30 cellular contexts compared by ENCODE assay signal in the genomic region with DNA sequence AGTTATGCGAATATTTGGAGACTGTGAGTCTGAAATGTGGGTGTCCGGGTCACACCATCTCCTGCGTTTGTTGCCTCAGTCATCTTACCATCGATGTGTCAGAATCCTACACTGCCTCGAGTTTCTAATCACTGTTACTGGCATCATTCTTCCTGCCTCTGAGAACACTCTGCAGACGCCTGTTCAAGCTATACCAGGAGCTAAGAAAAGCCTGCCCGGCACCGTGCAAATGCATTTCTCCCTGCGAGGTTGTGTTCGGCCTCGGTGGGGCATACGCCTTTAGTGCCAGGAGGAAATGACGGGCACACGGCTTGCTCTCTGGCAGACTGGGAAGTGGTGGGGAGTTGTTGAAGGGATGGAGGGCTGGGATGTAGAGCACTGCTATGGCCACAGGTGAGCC.
"Had no signal": no experiment of that assay in that cellular context is flagged by ENCODE, and none has a peak within 500 bp of the region (broad histone marks: within the 10 kb centered on the region; RNA-seq: fewer than 3 reads in every experiment).

No MANE protein-coding gene starts in this region.

- H3K4me3 ChIP-seq: breast epithelium, esophagus squamous epithelium, gastroesophageal sphincter, hepatocyte, neural progenitor cell, right atrium auricular region, testis, transverse colon had no signal

- H3K4me3 Mint-ChIP-seq: activated CD4-positive, alpha-beta T cell treated with anti-CD3 and anti-CD28 coated beads for 36 hours; activated naive CD4-positive, alpha-beta T cell treated with anti-CD3 and anti-CD28 coated beads, Interleukin-2, amount 10 ng/mL, durations not matched to agents 7 days and 5 days; activated naive CD8-positive, alpha-beta T cell treated with anti-CD3 and anti-CD28 coated beads, Interleukin-2, amount 10 ng/mL, durations not matched to agents 7 days and 5 days; activated T-cell treated with anti-CD3 and anti-CD28 coated beads, Interleukin-2, amount 50 U/mL, for 24 hours; memory B cell; naive thymus-derived CD8-positive, alpha-beta T cell; neural progenitor cell; T-helper 2 cell treated with Interferon-gamma antibody and Interleukin-4, amounts not matched to agents 5 μg/mL and 100 μg/mL, for 36 hours had no signal

- H3K9ac ChIP-seq: neural progenitor cell had no signal

- FAIRE-seq: colon, endometrium, keratinocyte, urothelium cell line had no signal

- H3K4me1 ChIP-seq: breast epithelium, testis had no signal

- H3K27ac Mint-ChIP-seq: activated CD4-positive, alpha-beta T cell treated with anti-CD3 and anti-CD28 coated beads for 36 hours; activated naive CD4-positive, alpha-beta T cell treated with anti-CD3 and anti-CD28 coated beads, Interleukin-2, amount 10 ng/mL, durations not matched to agents 7 days and 5 days; activated naive CD8-positive, alpha-beta T cell treated with anti-CD3 and anti-CD28 coated beads, Interleukin-2, amount 10 ng/mL, durations not matched to agents 7 days and 5 days; activated T-cell treated with anti-CD3 and anti-CD28 coated beads, Interleukin-2, amount 50 U/mL, for 24 hours; memory B cell; naive thymus-derived CD8-positive, alpha-beta T cell; neural progenitor cell; T-helper 2 cell treated with Interferon-gamma antibody and Interleukin-4, amounts not matched to agents 5 μg/mL and 100 μg/mL, for 36 hours had no signal

- ATAC-seq: activated CD4-positive, alpha-beta T cell treated with anti-CD3 and anti-CD28 coated beads for 36 hours; gastroesophageal sphincter; left cardiac atrium; naive thymus-derived CD8-positive, alpha-beta T cell; stimulated activated naive CD8-positive, alpha-beta T cell treated with anti-CD3 and anti-CD28 coated beads, Interleukin-15, Interleukin-2, amounts not matched to agents 100 U/mL and 50 U/mL, for 24 hours had no signal

- H2AFZ ChIP-seq: hepatocyte, neural progenitor cell had no signal

- H3K4me2 ChIP-seq: hepatocyte, neural progenitor cell had no signal

- H3K36me3 ChIP-seq: breast epithelium, gastroesophageal sphincter, neural progenitor cell, right atrium auricular region, transverse colon had no signal

- H3K36me3 Mint-ChIP-seq: activated naive CD4-positive, alpha-beta T cell treated with anti-CD3 and anti-CD28 coated beads, Interleukin-2, amount 10 ng/mL, durations not matched to agents 7 days and 5 days; activated naive CD8-positive, alpha-beta T cell treated with anti-CD3 and anti-CD28 coated beads, Interleukin-2, amount 10 ng/mL, durations not matched to agents 7 days and 5 days; memory B cell; naive thymus-derived CD8-positive, alpha-beta T cell had no signal

- H3K27me3 Mint-ChIP-seq: activated CD4-positive, alpha-beta T cell treated with anti-CD3 and anti-CD28 coated beads for 36 hours; activated naive CD4-positive, alpha-beta T cell treated with anti-CD3 and anti-CD28 coated beads, Interleukin-2, amount 10 ng/mL, durations not matched to agents 7 days and 5 days; activated naive CD8-positive, alpha-beta T cell treated with anti-CD3 and anti-CD28 coated beads, Interleukin-2, amount 10 ng/mL, durations not matched to agents 7 days and 5 days; activated T-cell treated with anti-CD3 and anti-CD28 coated beads, Interleukin-2, amount 50 U/mL, for 24 hours; memory B cell; naive thymus-derived CD8-positive, alpha-beta T cell had no signal

- H3K9me3 ChIP-seq: breast epithelium, esophagus squamous epithelium, gastroesophageal sphincter, right atrium auricular region, testis, transverse colon had no signal

- H3K27ac ChIP-seq: breast epithelium, epithelial cell of prostate, esophagus squamous epithelium, gastroesophageal sphincter, hepatocyte, neural progenitor cell, right atrium auricular region, testis, transverse colon had no signal

- H3K9me3 Mint-ChIP-seq: activated naive CD4-positive, alpha-beta T cell treated with anti-CD3 and anti-CD28 coated beads, Interleukin-2, amount 10 ng/mL, durations not matched to agents 7 days and 5 days; activated naive CD8-positive, alpha-beta T cell treated with anti-CD3 and anti-CD28 coated beads, Interleukin-2, amount 10 ng/mL, durations not matched to agents 7 days and 5 days; activated T-cell treated with anti-CD3 and anti-CD28 coated beads, Interleukin-2, amount 50 U/mL, for 24 hours; memory B cell; T-helper 2 cell treated with Interferon-gamma antibody and Interleukin-4, amounts not matched to agents 5 μg/mL and 100 μg/mL, for 36 hours had no signal

- DNase-seq: activated CD4-positive, alpha-beta T cell treated with anti-CD3 and anti-CD28 coated beads for 36 hours; activated CD4-positive, CD25-positive, alpha-beta regulatory T cell; activated CD8-positive, alpha-beta memory T cell treated with anti-CD3 and anti-CD28 coated beads for 24 hours; activated gamma-delta T cell; activated naive CD4-positive, alpha-beta T cell treated with anti-CD3 and anti-CD28 coated beads, Interleukin-2, amount 10 ng/mL, durations not matched to agents 7 days and 5 days; activated naive CD8-positive, alpha-beta T cell treated with anti-CD3 and anti-CD28 coated beads, Interleukin-2, amount 10 ng/mL, durations not matched to agents 7 days and 5 days; activated T-cell treated with anti-CD3 and anti-CD28 coated beads, Interleukin-2, amount 50 U/mL, for 24 hours; dermis blood vessel endothelial cell; effector CD8-positive, alpha-beta T cell; esophagus squamous epithelium; left cardiac atrium; naive thymus-derived CD8-positive, alpha-beta T cell; occipital lobe; stimulated activated CD4-positive, alpha-beta T cell treated with anti-CD3 and anti-CD28 coated beads, Interleukin-2, amount 100 ng/mL, for 48 hours; stimulated activated naive CD8-positive, alpha-beta T cell treated with anti-CD3 and anti-CD28 coated beads, Interleukin-15, Interleukin-2, amounts not matched to agents 100 U/mL and 50 U/mL, for 24 hours; T-helper 1 cell; testis; transverse colon had no signal

- H3K27me3 ChIP-seq: breast epithelium, esophagus squamous epithelium, gastroesophageal sphincter, hepatocyte, neural progenitor cell, right atrium auricular region, testis, transverse colon had no signal

- H3K4me1 Mint-ChIP-seq: activated CD4-positive, alpha-beta T cell treated with anti-CD3 and anti-CD28 coated beads for 36 hours; activated naive CD4-positive, alpha-beta T cell treated with anti-CD3 and anti-CD28 coated beads, Interleukin-2, amount 10 ng/mL, durations not matched to agents 7 days and 5 days; activated naive CD8-positive, alpha-beta T cell treated with anti-CD3 and anti-CD28 coated beads, Interleukin-2, amount 10 ng/mL, durations not matched to agents 7 days and 5 days; memory B cell; naive thymus-derived CD8-positive, alpha-beta T cell had no signal
